Comparison of ENCODE assay signal across 8 cellular contexts in the genomic region with DNA sequence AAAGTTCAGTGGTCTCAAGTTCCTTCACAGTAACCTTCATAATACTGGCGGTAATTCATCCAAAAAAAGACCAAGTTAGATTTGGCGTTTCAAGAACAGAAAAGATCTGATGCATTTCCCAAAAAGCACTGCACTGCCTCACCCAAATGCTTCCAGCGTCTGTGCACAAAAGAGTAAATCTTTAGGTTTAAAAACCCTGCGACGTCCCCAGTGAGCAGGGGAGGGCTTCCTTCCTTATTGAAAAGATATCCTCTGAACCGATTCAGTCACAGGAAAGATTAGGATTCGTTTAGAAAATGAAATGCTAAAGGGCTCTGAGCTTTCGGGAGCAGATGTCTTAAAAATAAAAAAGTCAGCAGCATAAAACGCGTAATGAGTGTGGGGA. TPM values are rescaled to one million over a fixed set of nuclear protein-coding genes. Genes with fewer than 3 reads are reported as not detected.
A peak's percentile ranks its signal among the peaks of the same experiment; 100 is the strongest.
DNase-seq lines count a peak whose midpoint lies in the region; TF ChIP-seq lines count a peak whose summit lies in the region.

No MANE protein-coding gene starts in this region.

- peak overlapping the region; percentile 91 to 95 for H3K9ac ChIP-seq in stomach smooth muscle (ENCODE audit: low read length in 2 of 2)

- peaks cover 21% of the 10 kb centered on the region for H3K36me3 Mint-ChIP-seq in activated CD4-positive, alpha-beta memory T cell treated with anti-CD3 and anti-CD28 coated beads, Interleukin-2, amount 10 ng/mL, durations not matched to agents 7 days and 5 days (ENCODE audit: low read depth)

- POLR2A ChIA-PET in activated CD4-positive, alpha-beta memory T cell treated with anti-CD3 and anti-CD28 coated beads, Interleukin-2, amount 10 ng/mL, durations not matched to agents 7 days and 5 days (lab: Charles Lee): interaction anchor here (1.2 to 3.1 kb wide), 15 partner anchors 10 to 371 kb away, joined by 3 to 44 read pairs (median 10); partner anchors contain the start of genes GFOD1, NOL7 and SIRT5
- POLR2A ChIA-PET in HEK293T (lab: Yijun Ruan, JAX): interaction anchor here (1.1 to 2.6 kb wide), 9 partner anchors 13 to 416 kb away, joined by 3 to 12 read pairs (median 4); partner anchors contain the start of gene NOL7

- peaks cover 29% of the 10 kb centered on the region for H3K4me1 Mint-ChIP-seq in activated CD4-positive, alpha-beta memory T cell treated with anti-CD3 and anti-CD28 coated beads, Interleukin-2, amount 10 ng/mL, durations not matched to agents 7 days and 5 days

- no peaks in the 10 kb centered on the region for H3K27me3 Mint-ChIP-seq in activated CD4-positive, alpha-beta memory T cell treated with anti-CD3 and anti-CD28 coated beads, Interleukin-2, amount 10 ng/mL, durations not matched to agents 7 days and 5 days

- no peak for TF ChIP-seq CTCF in AG10803 (conservative IDR thresholded peaks at IDR 0.05; ENCODE audit: low read length)

- no peak for DNase-seq in AG10803 (ENCODE audit: low read depth)
- peak; percentile 10 for DNase-seq in HCEC 1CT
- no peak for DNase-seq in activated CD4-positive, alpha-beta memory T cell treated with anti-CD3 and anti-CD28 coated beads, Interleukin-2, amount 10 ng/mL, durations not matched to agents 7 days and 5 days
- no peak for DNase-seq in D341Med (ENCODE audit: low spot score)
- DNase-seq in HEK293T (ENCODE audit: extremely low spot score): no peak
- DNase-seq in NCI-H446 (lab: John Stamatoyannopoulos, UW): no peak

- peak overlapping the region; percentile 89 for H3K27ac Mint-ChIP-seq in activated CD4-positive, alpha-beta memory T cell treated with anti-CD3 and anti-CD28 coated beads, Interleukin-2, amount 10 ng/mL, durations not matched to agents 7 days and 5 days

- no peaks in the 10 kb centered on the region for H3K9me3 Mint-ChIP-seq in activated CD4-positive, alpha-beta memory T cell treated with anti-CD3 and anti-CD28 coated beads, Interleukin-2, amount 10 ng/mL, durations not matched to agents 7 days and 5 days

- no peaks in the 10 kb centered on the region for H3K27me3 ChIP-seq in stomach smooth muscle (ENCODE audit: control insufficient read depth in 1 of 2, insufficient read depth in 2 of 2, low read length in 2 of 2)

- H3K4me1 ChIP-seq in stomach smooth muscle (ENCODE audit: control insufficient read depth, insufficient read depth, low read length): peaks cover 5% of the 10 kb centered on the region

- H3K4me3 ChIP-seq in AG10803 (ENCODE audit: low read length) (peak overlapping the region; percentile 94), iPS-18c (ENCODE audit: insufficient read depth, low read depth, low read length) (peak overlapping the region; percentile 67), stomach smooth muscle (ENCODE audit: low read length in 2 of 2) (peak overlapping the region; percentile 93 to 99)

- H3K36me3 ChIP-seq in stomach smooth muscle (ENCODE audit: control insufficient read depth in 2 of 2, insufficient read depth in 2 of 2, low read length in 2 of 2): peaks cover 5 to 8% of the 10 kb centered on the region in 2 donors

- H3K9me3 ChIP-seq in iPS-18c (ENCODE audit: control insufficient read depth, insufficient read depth, low read length) (no peaks in the 10 kb centered on the region), stomach smooth muscle (ENCODE audit: control insufficient read depth in 2 of 2, low read length in 2 of 2) (no peaks in the 10 kb centered on the region)

- peak overlapping the region; percentile 93 for H3K4me3 Mint-ChIP-seq in activated CD4-positive, alpha-beta memory T cell treated with anti-CD3 and anti-CD28 coated beads, Interleukin-2, amount 10 ng/mL, durations not matched to agents 7 days and 5 days

- CTCF ChIA-PET in activated CD4-positive, alpha-beta memory T cell treated with anti-CD3 and anti-CD28 coated beads, Interleukin-2, amount 10 ng/mL, durations not matched to agents 7 days and 5 days (lab: Charles Lee): interaction anchor here (0.7 to 6.1 kb wide), 13 partner anchors 10 to 416 kb away, joined by 3 to 35 read pairs (median 4); partner anchors contain the start of genes NOL7 and SIRT5
- CTCF ChIA-PET in HEK293T (lab: Yijun Ruan, JAX): interaction anchor here (1.0 kb wide), 1 partner anchor 132 kb away, joined by 4 read pairs; no protein-coding TSS in a partner anchor

- H3K27ac ChIP-seq in stomach smooth muscle (ENCODE audit: low read length): peak overlapping the region; percentile 87

TF ChIP-seq in HEK293T, 16 proteins besides CTCF, POLR2A, EP300 and RAD21:
- TF ChIP-seq HDGF (IDR thresholded peaks at IDR 0.05; ENCODE audit: borderline replicate concordance) (no peak), FOXK2 (IDR thresholded peaks at IDR 0.05) (no peak), SP1 (IDR thresholded peaks at IDR 0.05) (no peak), BHLHE40 (IDR thresholded peaks at IDR 0.05; ENCODE audit: borderline replicate concordance) (no peak), NFRKB (IDR thresholded peaks at IDR 0.05) (no peak), CTBP1 (IDR thresholded peaks at IDR 0.05; ENCODE audit: borderline replicate concordance) (no peak), ELF4 (IDR thresholded peaks at IDR 0.05) (no peak), L3MBTL2 (conservative IDR thresholded peaks at IDR 0.05) (no peak), LEF1 (IDR thresholded peaks at IDR 0.05; ENCODE audit: borderline replicate concordance) (no peak)
- TF ChIP-seq, protein P1, sequence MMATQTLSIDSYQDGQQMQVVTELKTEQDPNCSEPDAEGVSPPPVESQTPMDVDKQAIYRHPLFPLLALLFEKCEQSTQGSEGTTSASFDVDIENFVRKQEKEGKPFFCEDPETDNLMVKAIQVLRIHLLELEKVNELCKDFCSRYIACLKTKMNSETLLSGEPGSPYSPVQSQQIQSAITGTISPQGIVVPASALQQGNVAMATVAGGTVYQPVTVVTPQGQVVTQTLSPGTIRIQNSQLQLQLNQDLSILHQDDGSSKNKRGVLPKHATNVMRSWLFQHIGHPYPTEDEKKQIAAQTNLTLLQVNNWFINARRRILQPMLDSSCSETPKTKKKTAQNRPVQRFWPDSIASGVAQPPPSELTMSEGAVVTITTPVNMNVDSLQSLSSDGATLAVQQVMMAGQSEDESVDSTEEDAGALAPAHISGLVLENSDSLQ (IDR thresholded peaks at IDR 0.05): no peak

RNA-seq across cellular contexts. Expression of gene TBC1D7, which starts 0.7 kb away (rescaled TPM):
- 10 to 100 TPM; 18.7 to 19.1 TPM for total RNA-seq in activated CD4-positive, alpha-beta memory T cell treated with anti-CD3 and anti-CD28 coated beads, Interleukin-2, amount 10 ng/mL, durations not matched to agents 7 days and 5 days
